In the genomic region with DNA sequence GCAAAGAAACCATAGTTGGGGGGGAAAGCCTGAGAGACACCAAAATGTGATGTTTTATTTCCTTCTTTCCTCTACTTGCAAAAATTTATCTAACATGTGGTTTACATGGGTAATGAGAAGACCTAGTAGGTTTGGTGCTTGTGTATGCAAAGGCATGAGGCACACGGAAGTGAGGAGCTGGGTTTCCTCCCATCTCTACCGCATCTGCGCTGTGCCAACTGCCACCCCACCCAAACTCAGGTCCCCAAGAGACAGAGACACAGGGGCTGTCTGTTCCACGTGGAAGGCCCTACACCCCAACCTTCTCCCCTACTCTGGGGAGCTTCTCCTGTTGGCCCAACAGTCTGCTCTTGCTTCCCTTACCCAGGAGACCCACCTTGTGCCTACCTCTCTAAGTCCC, we compare ENCODE assay signal across 20 cellular contexts. TPM values are rescaled to one million over a fixed set of nuclear protein-coding genes. Genes with fewer than 3 reads are reported as not detected.
DNase-seq lines count a peak whose midpoint lies in the region; ATAC-seq and TF ChIP-seq lines count a peak whose summit lies in the region.
"Had no signal": no experiment of that assay in that cellular context is flagged by ENCODE, and none has a peak within 500 bp of the region (broad histone marks: within the 10 kb centered on the region; RNA-seq: fewer than 3 reads in every experiment).

No MANE protein-coding gene starts in this region.

- no peaks in the 10 kb centered on the region for H3K9me3 Mint-ChIP-seq in CD4-positive, CD25-positive, alpha-beta regulatory T cell
- H3K9me3 Mint-ChIP-seq in activated naive CD8-positive, alpha-beta T cell (ENCODE audit: low read depth), result no peaks in the 10 kb centered on the region
- H3K9me3 Mint-ChIP-seq in neural crest cell, result no peaks in the 10 kb centered on the region

- no peak overlapping the region for H3K4me3 ChIP-seq in CD4-positive, CD25-positive, alpha-beta regulatory T cell (ENCODE audit: low read depth, low read length)
- H3K4me3 ChIP-seq in Jurkat, Clone E6-1 (ENCODE audit: low read length), result peak overlapping the region; percentile 29
- H3K4me3 ChIP-seq: cardiac muscle cell, lung, tibial artery had no signal

- peaks cover 16% of the 10 kb centered on the region for H3K36me3 Mint-ChIP-seq in CD4-positive, CD25-positive, alpha-beta regulatory T cell
- H3K36me3 Mint-ChIP-seq in activated naive CD8-positive, alpha-beta T cell, result peaks cover 5% of the 10 kb centered on the region
- peaks cover 24% of the 10 kb centered on the region for H3K36me3 Mint-ChIP-seq in neural crest cell (ENCODE audit: low read depth)

- no peaks in the 10 kb centered on the region for H3K9me3 ChIP-seq in CD4-positive, CD25-positive, alpha-beta regulatory T cell (ENCODE audit: control insufficient read depth in 2 of 2, low read length in 2 of 2)

- H3K4me1 Mint-ChIP-seq in CD4-positive, CD25-positive, alpha-beta regulatory T cell, result peaks cover 5 to 46% (median 14%) of the 10 kb centered on the region in 4 donors
- H3K4me1 Mint-ChIP-seq in activated naive CD8-positive, alpha-beta T cell (ENCODE audit: low read depth), result peaks cover 29% of the 10 kb centered on the region
- peaks cover 11% of the 10 kb centered on the region for H3K4me1 Mint-ChIP-seq in neural crest cell

- peak in 1 of 3 donors; percentile 41 for DNase-seq in CD4-positive, CD25-positive, alpha-beta regulatory T cell
- DNase-seq in Jurkat, Clone E6-1 (ENCODE audit: low read depth, low spot score), result peak; percentile 84
- DNase-seq in neural crest cell (ENCODE audit: low read depth, low spot score) (no peak), A172 (ENCODE audit: low spot score) (no peak), NCI-H1694 (lab: John Stamatoyannopoulos, UW) (no peak)
- DNase-seq: COR-L47, foreskin melanocyte, KBM-7, NCI-H1930, NCI-H345, NCI-H82, OCI-M1, tibial artery had no signal

- H3K27me3 Mint-ChIP-seq in CD4-positive, CD25-positive, alpha-beta regulatory T cell, result peaks cover 2% of the 10 kb centered on the region
- no peaks in the 10 kb centered on the region for H3K27me3 Mint-ChIP-seq in activated naive CD8-positive, alpha-beta T cell
- H3K27me3 Mint-ChIP-seq in neural crest cell (ENCODE audit: low read depth), result no peaks in the 10 kb centered on the region
- H3K27me3 Mint-ChIP-seq: stimulated activated memory B cell treated with anti-CD40 and anti-IgM and Interleukin-4, amounts not matched to agents 10 μg/mL and 1 μg/mL and 100 μg/mL, for 72 hours had no signal

- peaks cover 7% of the 10 kb centered on the region for H3K4me1 ChIP-seq in CD4-positive, CD25-positive, alpha-beta regulatory T cell (ENCODE audit: control insufficient read depth, insufficient read depth, low read length, poor library complexity, severe bottlenecking)

- H3K4me3 Mint-ChIP-seq in CD4-positive, CD25-positive, alpha-beta regulatory T cell, result peak overlapping the region in 3 of 4 donors; percentile 50 to 63 (median 59)
- H3K4me3 Mint-ChIP-seq in activated naive CD8-positive, alpha-beta T cell, result peak overlapping the region; percentile 33
- H3K4me3 Mint-ChIP-seq in neural crest cell, result peak overlapping the region; percentile 14
- H3K4me3 Mint-ChIP-seq: stimulated activated memory B cell treated with anti-CD40 and anti-IgM and Interleukin-4, amounts not matched to agents 10 μg/mL and 1 μg/mL and 100 μg/mL, for 72 hours had no signal

- H3K27ac ChIP-seq in CD4-positive, CD25-positive, alpha-beta regulatory T cell (ENCODE audit: insufficient read depth, low read length, poor library complexity, severe bottlenecking), result no peak overlapping the region
- H3K27ac ChIP-seq: tibial artery had no signal

- H3K36me3 ChIP-seq in CD4-positive, CD25-positive, alpha-beta regulatory T cell (ENCODE audit: control insufficient read depth, insufficient read depth, low read length), result no peaks in the 10 kb centered on the region
- H3K36me3 ChIP-seq: cardiac muscle cell had no signal

- TF ChIP-seq CTCF in neural crest cell (conservative IDR thresholded peaks at IDR 0.05), result no peak

- peak overlapping the region; percentile 33 to 94 (median 71) for H3K27ac Mint-ChIP-seq in CD4-positive, CD25-positive, alpha-beta regulatory T cell
- H3K27ac Mint-ChIP-seq in activated naive CD8-positive, alpha-beta T cell, result peak overlapping the region; percentile 89
- H3K27ac Mint-ChIP-seq in neural crest cell (ENCODE audit: unreplicated experiment), result peak overlapping the region; percentile 83
- H3K27ac Mint-ChIP-seq: stimulated activated memory B cell treated with anti-CD40 and anti-IgM and Interleukin-4, amounts not matched to agents 10 μg/mL and 1 μg/mL and 100 μg/mL, for 72 hours had no signal

- no peaks in the 10 kb centered on the region for H3K27me3 ChIP-seq in CD4-positive, CD25-positive, alpha-beta regulatory T cell (ENCODE audit: control insufficient read depth, insufficient read depth, low read length)
- H3K27me3 ChIP-seq: cardiac muscle cell, tibial artery had no signal

- ATAC-seq in CD4-positive, CD25-positive, alpha-beta regulatory T cell (ENCODE audit: low read depth in 2 of 2), result peak in 1 of 2 donors; percentile 17
- no peak for ATAC-seq in GM21515 (IDR thresholded peaks at IDR 0.05; ENCODE audit: unreplicated experiment)
- ATAC-seq: Right ventricle myocardium inferior; sciatic nerve; stimulated activated memory B cell treated with anti-CD40 and anti-IgM and Interleukin-4, amounts not matched to agents 10 μg/mL and 1 μg/mL and 100 μg/mL, for 72 hours had no signal

RNA-seq across cellular contexts. Expression of a gene that starts 4.8 kb away (rescaled TPM):
- 8.8 TPM for total RNA-seq in CD4-positive, CD25-positive, alpha-beta regulatory T cell
- 1 to 10 TPM; 2.1 to 4.9 (median 3.6) TPM for polyA plus RNA-seq in CD4-positive, CD25-positive, alpha-beta regulatory T cell
- 17.1 TPM for polyA plus RNA-seq in Jurkat, Clone E6-1 (2012; ENCODE audit: insufficient read depth, insufficient read length)
- 45.0 and 45.6 TPM in 2 replicates for total RNA-seq in neural crest cell
- 15.8 and 16.6 TPM in 2 replicates for total RNA-seq in A172 (2014; rRNA removed; shearing (Covaris generic))
